8 cellular contexts compared by ENCODE assay signal in genomic region chr3:123201557-123202427, GRCh38. TPM values are rescaled to one million over a fixed set of nuclear protein-coding genes. Genes with fewer than 3 reads are reported as not detected.
DNase-seq lines count a peak whose midpoint lies in the region; TF ChIP-seq lines count a peak whose summit lies in the region.

A gene with protein sequence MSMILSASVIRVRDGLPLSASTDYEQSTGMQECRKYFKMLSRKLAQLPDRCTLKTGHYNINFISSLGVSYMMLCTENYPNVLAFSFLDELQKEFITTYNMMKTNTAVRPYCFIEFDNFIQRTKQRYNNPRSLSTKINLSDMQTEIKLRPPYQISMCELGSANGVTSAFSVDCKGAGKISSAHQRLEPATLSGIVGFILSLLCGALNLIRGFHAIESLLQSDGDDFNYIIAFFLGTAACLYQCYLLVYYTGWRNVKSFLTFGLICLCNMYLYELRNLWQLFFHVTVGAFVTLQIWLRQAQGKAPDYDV (plus strand): TSS chr3:123201943. CDS start chr3:123209218, 7,275 bp downstream.

- H3K4me3 ChIP-seq in NB4 (ENCODE audit: low read depth, low read length) (peak within 1 kb of the TSS; percentile 95), SK-N-MC (peak within 1 kb of the TSS; percentile 83)

- peaks cover 17% of the 10 kb centered on the region for H3K36me3 ChIP-seq in SK-N-MC (ENCODE audit: insufficient read depth, low read length)

- DNase-seq in GM04503 (ENCODE audit: low read depth) (peak; percentile 55), HFFc6 (peak; percentile 88), NB4 (ENCODE audit: low read depth) (peak; percentile 95), SK-N-MC (ENCODE audit: low read depth, low spot score) (peak; percentile 84), globus pallidus (ENCODE audit: low spot score) (peak; percentile 87), occipital lobe (lab: John Stamatoyannopoulos, UW) (peak; percentile 93)
- DNase-seq in activated naive CD4-positive, alpha-beta T cell treated with anti-CD3 and anti-CD28 coated beads, Interleukin-2, amount 10 ng/mL, durations not matched to agents 7 days and 5 days: peak; percentile 97

- H3K9me3 Mint-ChIP-seq in HFFc6: peaks cover 3% of the 10 kb centered on the region; the same call in 1 of the 2 replicates
- peaks cover 1% of the 10 kb centered on the region for H3K9me3 Mint-ChIP-seq in activated naive CD4-positive, alpha-beta T cell treated with anti-CD3 and anti-CD28 coated beads, Interleukin-2, amount 10 ng/mL, durations not matched to agents 7 days and 5 days

- no peaks in the 10 kb centered on the region for H3K27me3 Mint-ChIP-seq in HFFc6 (ENCODE audit: insufficient read depth)
- peaks cover 11% of the 10 kb centered on the region for H3K27me3 Mint-ChIP-seq in activated naive CD4-positive, alpha-beta T cell treated with anti-CD3 and anti-CD28 coated beads, Interleukin-2, amount 10 ng/mL, durations not matched to agents 7 days and 5 days

- TF ChIP-seq POLR2A in NB4 (IDR thresholded peaks at IDR 0.05; ENCODE audit: extremely low read depth, insufficient read length): peak; percentile 86

- H3K9me3 ChIP-seq in SK-N-MC (ENCODE audit: low read depth, low read length): peaks cover 3% of the 10 kb centered on the region

- peaks cover 7% of the 10 kb centered on the region for H3K4me1 Mint-ChIP-seq in HFFc6 (ENCODE audit: low read depth)
- H3K4me1 Mint-ChIP-seq in activated naive CD4-positive, alpha-beta T cell treated with anti-CD3 and anti-CD28 coated beads, Interleukin-2, amount 10 ng/mL, durations not matched to agents 7 days and 5 days: peaks cover 28% of the 10 kb centered on the region

- H3K27ac Mint-ChIP-seq in HFFc6: peak within 1 kb of the TSS; percentile 78
- peak within 1 kb of the TSS; percentile 98 for H3K27ac Mint-ChIP-seq in activated naive CD4-positive, alpha-beta T cell treated with anti-CD3 and anti-CD28 coated beads, Interleukin-2, amount 10 ng/mL, durations not matched to agents 7 days and 5 days

- H3K4me3 Mint-ChIP-seq in HFFc6: peak within 1 kb of the TSS; percentile 92
- peak within 1 kb of the TSS; percentile 85 for H3K4me3 Mint-ChIP-seq in activated naive CD4-positive, alpha-beta T cell treated with anti-CD3 and anti-CD28 coated beads, Interleukin-2, amount 10 ng/mL, durations not matched to agents 7 days and 5 days

- TF ChIP-seq CTCF in HFFc6 (IDR thresholded peaks at IDR 0.05) (no peak), NB4 (IDR thresholded peaks at IDR 0.05; ENCODE audit: low read depth, low read length) (no peak)

- CTCF ChIA-PET in activated naive CD4-positive, alpha-beta T cell treated with anti-CD3 and anti-CD28 coated beads, Interleukin-2, amount 10 ng/mL, durations not matched to agents 7 days and 5 days (lab: Charles Lee): no interaction called here

- H3K27ac ChIP-seq in SK-N-MC (no peak within 1 kb of the TSS), temporal lobe (ENCODE audit: low read depth, low read length) (no peak within 1 kb of the TSS)

- no peaks in the 10 kb centered on the region for H3K36me3 Mint-ChIP-seq in HFFc6 (ENCODE audit: low read depth)
- H3K36me3 Mint-ChIP-seq in activated naive CD4-positive, alpha-beta T cell treated with anti-CD3 and anti-CD28 coated beads, Interleukin-2, amount 10 ng/mL, durations not matched to agents 7 days and 5 days: peaks cover 2% of the 10 kb centered on the region

- peak within 1 kb of the TSS; percentile 87 for H3K9ac ChIP-seq in SK-N-MC (ENCODE audit: insufficient read length)

RNA-seq across cellular contexts. Expression of the gene that starts here (rescaled TPM):
- total RNA-seq in HFFc6 (2021; fragmentation: NEBNext Ultra II Directional; extraction: Animal tissue kit (Norgen Biotek cat#: 25700)): 10 to 100 TPM; 13.7 to 20.8 (median 18.0) TPM
- total RNA-seq in occipital lobe (62.2 TPM), temporal lobe (33.7 TPM)
